10 cellular contexts compared by ENCODE assay signal in genomic region chr14:75242546-75243273, GRCh38. TPM values are rescaled to one million over a fixed set of nuclear protein-coding genes. Genes with fewer than 3 reads are reported as not detected.
A peak's percentile ranks its signal among the peaks of the same experiment; 100 is the strongest.
DNase-seq lines count a peak whose midpoint lies in the region; ATAC-seq and TF ChIP-seq lines count a peak whose summit lies in the region.
"Had no signal": no experiment of that assay in that cellular context is flagged by ENCODE, and none has a peak within 500 bp of the region (broad histone marks: within the 10 kb centered on the region; RNA-seq: fewer than 3 reads in every experiment).

No MANE protein-coding gene starts in this region.

- H3K27ac Mint-ChIP-seq in activated naive CD4-positive, alpha-beta T cell treated with anti-CD3 and anti-CD28 coated beads, Interleukin-2, amount 10 ng/mL, durations not matched to agents 7 days and 5 days, result no peak overlapping the region
- H3K27ac Mint-ChIP-seq: activated naive CD8-positive, alpha-beta T cell treated with anti-CD3 and anti-CD28 coated beads for 36 hours had no signal

- CTCF ChIA-PET in activated naive CD4-positive, alpha-beta T cell treated with anti-CD3 and anti-CD28 coated beads, Interleukin-2, amount 10 ng/mL, durations not matched to agents 7 days and 5 days (lab: Charles Lee), result no interaction called here

- peak overlapping the region; percentile 45 to 76 (median 64) for H3K27ac ChIP-seq in esophagus muscularis mucosa (replicated peaks in 1 of 4)

- no peak for ATAC-seq in HG03095 (IDR thresholded peaks at IDR 0.05; ENCODE audit: unreplicated experiment)

- WGBS in esophagus muscularis mucosa, result 54% methylated on average over 12 of the region's 12 CpGs

- peaks cover 18 to 43% (median 35%) of the 10 kb centered on the region in 4 donors for H3K4me1 ChIP-seq in esophagus muscularis mucosa

- no peak for TF ChIP-seq POLR2A in esophagus muscularis mucosa (IDR thresholded peaks at IDR 0.05; ENCODE audit: low read depth)

- DNase-seq in ELR (ENCODE audit: low read depth) (peak; percentile 14), NCI-H446 (lab: John Stamatoyannopoulos, UW) (peak; percentile 80 to 87), esophagus muscularis mucosa (ENCODE audit: extremely low spot score) (no peak), posterior vena cava (ENCODE audit: low spot score) (peak; percentile 85), RPMI8226 (no peak)
- no peak for DNase-seq in activated CD8-positive, alpha-beta memory T cell treated with anti-CD3 and anti-CD28 coated beads, Interleukin-2, amount 50 U/mL, for 4 hours
- DNase-seq in activated naive CD4-positive, alpha-beta T cell treated with anti-CD3 and anti-CD28 coated beads, Interleukin-2, amount 10 ng/mL, durations not matched to agents 7 days and 5 days, result no peak
- DNase-seq: activated naive CD8-positive, alpha-beta T cell treated with anti-CD3 and anti-CD28 coated beads for 36 hours; trophoblast cell had no signal

- no peak for TF ChIP-seq CTCF in esophagus muscularis mucosa (IDR thresholded peaks at IDR 0.05)

- TF ChIP-seq EP300 in esophagus muscularis mucosa (IDR thresholded peaks at IDR 0.05), result peak; percentile 87

- peaks cover 51% of the 10 kb centered on the region for H3K27me3 Mint-ChIP-seq in activated naive CD4-positive, alpha-beta T cell treated with anti-CD3 and anti-CD28 coated beads, Interleukin-2, amount 10 ng/mL, durations not matched to agents 7 days and 5 days
- H3K27me3 Mint-ChIP-seq: activated naive CD8-positive, alpha-beta T cell treated with anti-CD3 and anti-CD28 coated beads for 36 hours had no signal

- peaks cover 18% of the 10 kb centered on the region for H3K4me1 Mint-ChIP-seq in activated naive CD4-positive, alpha-beta T cell treated with anti-CD3 and anti-CD28 coated beads, Interleukin-2, amount 10 ng/mL, durations not matched to agents 7 days and 5 days

- no peak overlapping the region for H3K4me3 Mint-ChIP-seq in activated naive CD4-positive, alpha-beta T cell treated with anti-CD3 and anti-CD28 coated beads, Interleukin-2, amount 10 ng/mL, durations not matched to agents 7 days and 5 days
- H3K4me3 Mint-ChIP-seq: activated naive CD8-positive, alpha-beta T cell treated with anti-CD3 and anti-CD28 coated beads for 36 hours had no signal

- no peaks in the 10 kb centered on the region for H3K9me3 ChIP-seq in esophagus muscularis mucosa

- H3K4me3 ChIP-seq in esophagus muscularis mucosa, result no peak overlapping the region

- no peaks in the 10 kb centered on the region for H3K36me3 Mint-ChIP-seq in activated naive CD4-positive, alpha-beta T cell treated with anti-CD3 and anti-CD28 coated beads, Interleukin-2, amount 10 ng/mL, durations not matched to agents 7 days and 5 days
- H3K36me3 Mint-ChIP-seq: activated naive CD8-positive, alpha-beta T cell treated with anti-CD3 and anti-CD28 coated beads for 36 hours had no signal

- intact Hi-C loops in esophagus muscularis mucosa (cut with DNase I), result no loop called here
- intact Hi-C loops in posterior vena cava (cut with DNase I), result no loop called here

- H3K9me3 Mint-ChIP-seq in activated naive CD4-positive, alpha-beta T cell treated with anti-CD3 and anti-CD28 coated beads, Interleukin-2, amount 10 ng/mL, durations not matched to agents 7 days and 5 days, result no peaks in the 10 kb centered on the region
- H3K9me3 Mint-ChIP-seq: activated naive CD8-positive, alpha-beta T cell treated with anti-CD3 and anti-CD28 coated beads for 36 hours had no signal

- no peaks in the 10 kb centered on the region for H3K36me3 ChIP-seq in esophagus muscularis mucosa

- no peaks in the 10 kb centered on the region for H3K27me3 ChIP-seq in esophagus muscularis mucosa

RNA-seq across cellular contexts. Expression of gene FOS, which starts 35.9 kb away (rescaled TPM):
- total RNA-seq in esophagus muscularis mucosa, result 100 to 1,000 TPM in 2 of 4 donors, 10 to 100 TPM in 2; 68.6 to 695 (median 143) TPM
- 100 to 1,000 TPM; 485 to 992 TPM for total RNA-seq in posterior vena cava

Comparison
In these comparisons a context has a peak if more than half of its experiments do, and no peak if none do; other contexts are left out.
1. DNase-seq: peak in ELR (single experiment), NCI-H446 (2 of 2) and posterior vena cava (single experiment); none in esophagus muscularis mucosa (single experiment), RPMI8226 (single experiment), activated CD8-positive, alpha-beta memory T cell treated with anti-CD3 and anti-CD28 coated beads, Interleukin-2, amount 50 U/mL, for 4 hours (single experiment) and activated naive CD4-positive, alpha-beta T cell treated with anti-CD3 and anti-CD28 coated beads, Interleukin-2, amount 10 ng/mL, durations not matched to agents 7 days and 5 days (single experiment).